ENCODE assay signal across 12 cellular contexts in genomic region chr1:181140398-181140797, GRCh38. TPM values are rescaled to one million over a fixed set of nuclear protein-coding genes. Genes with fewer than 3 reads are reported as not detected.
A peak's percentile ranks its signal among the peaks of the same experiment; 100 is the strongest.
DNase-seq lines count a peak whose midpoint lies in the region; ATAC-seq lines count a peak whose summit lies in the region.
"Had no signal": no experiment of that assay in that cellular context is flagged by ENCODE, and none has a peak within 500 bp of the region (broad histone marks: within the 10 kb centered on the region; RNA-seq: fewer than 3 reads in every experiment).

No MANE protein-coding gene starts in this region.

- peak overlapping the region; percentile 74 for H3K27ac Mint-ChIP-seq in T-helper 2 cell treated with Interferon-gamma antibody and Interleukin-4, amounts not matched to agents 5 μg/mL and 100 μg/mL, for 36 hours
- peak overlapping the region; percentile 76 for H3K27ac Mint-ChIP-seq in activated naive CD8-positive, alpha-beta T cell treated with anti-CD3 and anti-CD28 coated beads, Interleukin-2, amount 10 ng/mL, durations not matched to agents 7 days and 5 days

- H3K27me3 Mint-ChIP-seq in T-helper 2 cell treated with Interferon-gamma antibody and Interleukin-4, amounts not matched to agents 5 μg/mL and 100 μg/mL, for 36 hours (ENCODE audit: low read depth) = no peaks in the 10 kb centered on the region
- H3K27me3 Mint-ChIP-seq in activated naive CD8-positive, alpha-beta T cell treated with anti-CD3 and anti-CD28 coated beads, Interleukin-2, amount 10 ng/mL, durations not matched to agents 7 days and 5 days = peaks cover 17% of the 10 kb centered on the region

- peak; percentile 57 for DNase-seq in T-helper 2 cell treated with Interferon-gamma antibody and Interleukin-4, amounts not matched to agents 5 μg/mL and 100 μg/mL, for 36 hours (ENCODE audit: low spot score)
- no peak for DNase-seq in T-helper 2 cell
- peak; percentile 57 for DNase-seq in LHCN-M2 (ENCODE audit: low read depth)
- DNase-seq in activated naive CD8-positive, alpha-beta T cell treated with anti-CD3 and anti-CD28 coated beads, Interleukin-2, amount 10 ng/mL, durations not matched to agents 7 days and 5 days = no peak
- peak; percentile 43 for DNase-seq in putamen (ENCODE audit: low spot score)
- DNase-seq in GOT3 (lab: John Stamatoyannopoulos, UW) = no peak
- no peak for DNase-seq in RPMI8226
- no peak for DNase-seq in NCI-H524 (lab: John Stamatoyannopoulos, UW)
- DNase-seq: amniotic stem cell; DMS53; effector CD8-positive, alpha-beta T cell; left ventricle myocardium inferior had no signal

- no peaks in the 10 kb centered on the region for H3K9me3 Mint-ChIP-seq in T-helper 2 cell treated with Interferon-gamma antibody and Interleukin-4, amounts not matched to agents 5 μg/mL and 100 μg/mL, for 36 hours
- no peaks in the 10 kb centered on the region for H3K9me3 Mint-ChIP-seq in activated naive CD8-positive, alpha-beta T cell treated with anti-CD3 and anti-CD28 coated beads, Interleukin-2, amount 10 ng/mL, durations not matched to agents 7 days and 5 days

- H3K36me3 Mint-ChIP-seq in T-helper 2 cell treated with Interferon-gamma antibody and Interleukin-4, amounts not matched to agents 5 μg/mL and 100 μg/mL, for 36 hours (ENCODE audit: low read depth) = no peaks in the 10 kb centered on the region
- peaks cover 3% of the 10 kb centered on the region for H3K36me3 Mint-ChIP-seq in activated naive CD8-positive, alpha-beta T cell treated with anti-CD3 and anti-CD28 coated beads, Interleukin-2, amount 10 ng/mL, durations not matched to agents 7 days and 5 days

- peak overlapping the region; percentile 4 for H3K4me3 Mint-ChIP-seq in T-helper 2 cell treated with Interferon-gamma antibody and Interleukin-4, amounts not matched to agents 5 μg/mL and 100 μg/mL, for 36 hours
- peak overlapping the region; percentile 35 for H3K4me3 Mint-ChIP-seq in activated naive CD8-positive, alpha-beta T cell treated with anti-CD3 and anti-CD28 coated beads, Interleukin-2, amount 10 ng/mL, durations not matched to agents 7 days and 5 days

- POLR2A ChIA-PET in activated naive CD8-positive, alpha-beta T cell treated with anti-CD3 and anti-CD28 coated beads, Interleukin-2, amount 10 ng/mL, durations not matched to agents 7 days and 5 days (lab: Charles Lee) = interaction anchor here (1.3 to 11.1 kb wide), 5 partner anchors 9 to 106 kb away, joined by 3 to 175 read pairs (median 10); partner anchors contain the start of genes IER5 and MR1

- H3K4me1 Mint-ChIP-seq in T-helper 2 cell treated with Interferon-gamma antibody and Interleukin-4, amounts not matched to agents 5 μg/mL and 100 μg/mL, for 36 hours (ENCODE audit: low read depth) = peaks cover 71% of the 10 kb centered on the region
- H3K4me1 Mint-ChIP-seq in activated naive CD8-positive, alpha-beta T cell treated with anti-CD3 and anti-CD28 coated beads, Interleukin-2, amount 10 ng/mL, durations not matched to agents 7 days and 5 days = peaks cover 67% of the 10 kb centered on the region

- ATAC-seq in activated naive CD8-positive, alpha-beta T cell treated with anti-CD3 and anti-CD28 coated beads, Interleukin-2, amount 10 ng/mL, durations not matched to agents 7 days and 5 days (ENCODE audit: low read depth) = no peak

RNA-seq across cellular contexts. Expression of gene IER5, which starts 51.9 kb away (rescaled TPM):
- 99.0 and 107 TPM in 2 replicates for total RNA-seq in LHCN-M2 (2014; rRNA removed)
- 41.8 TPM for polyA plus RNA-seq in LHCN-M2 (2012)
- 10 to 100 TPM; 36.6 to 36.8 TPM for total RNA-seq in activated naive CD8-positive, alpha-beta T cell treated with anti-CD3 and anti-CD28 coated beads, Interleukin-2, amount 10 ng/mL, durations not matched to agents 7 days and 5 days

Comparison
In these comparisons a context has a peak if more than half of its experiments do, and no peak if none do; other contexts are left out.
1. DNase-seq: peak in T-helper 2 cell treated with Interferon-gamma antibody and Interleukin-4, amounts not matched to agents 5 μg/mL and 100 μg/mL, for 36 hours (single experiment), LHCN-M2 (single experiment) and putamen (single experiment); none in T-helper 2 cell (0 of 5), activated naive CD8-positive, alpha-beta T cell treated with anti-CD3 and anti-CD28 coated beads, Interleukin-2, amount 10 ng/mL, durations not matched to agents 7 days and 5 days (single experiment), GOT3 (single experiment), RPMI8226 (single experiment) and NCI-H524 (0 of 2).